1 cellular context compared by ENCODE assay signal in genomic region chr4:1797861-1798529, GRCh38.
TF ChIP-seq lines count a peak whose summit lies in the region.

No MANE protein-coding gene starts in this region.

TF ChIP-seq in HepG2, 621 proteins besides CTCF, POLR2A, EP300 and RAD21 (continued from another document):
- TF ChIP-seq, protein P1, sequence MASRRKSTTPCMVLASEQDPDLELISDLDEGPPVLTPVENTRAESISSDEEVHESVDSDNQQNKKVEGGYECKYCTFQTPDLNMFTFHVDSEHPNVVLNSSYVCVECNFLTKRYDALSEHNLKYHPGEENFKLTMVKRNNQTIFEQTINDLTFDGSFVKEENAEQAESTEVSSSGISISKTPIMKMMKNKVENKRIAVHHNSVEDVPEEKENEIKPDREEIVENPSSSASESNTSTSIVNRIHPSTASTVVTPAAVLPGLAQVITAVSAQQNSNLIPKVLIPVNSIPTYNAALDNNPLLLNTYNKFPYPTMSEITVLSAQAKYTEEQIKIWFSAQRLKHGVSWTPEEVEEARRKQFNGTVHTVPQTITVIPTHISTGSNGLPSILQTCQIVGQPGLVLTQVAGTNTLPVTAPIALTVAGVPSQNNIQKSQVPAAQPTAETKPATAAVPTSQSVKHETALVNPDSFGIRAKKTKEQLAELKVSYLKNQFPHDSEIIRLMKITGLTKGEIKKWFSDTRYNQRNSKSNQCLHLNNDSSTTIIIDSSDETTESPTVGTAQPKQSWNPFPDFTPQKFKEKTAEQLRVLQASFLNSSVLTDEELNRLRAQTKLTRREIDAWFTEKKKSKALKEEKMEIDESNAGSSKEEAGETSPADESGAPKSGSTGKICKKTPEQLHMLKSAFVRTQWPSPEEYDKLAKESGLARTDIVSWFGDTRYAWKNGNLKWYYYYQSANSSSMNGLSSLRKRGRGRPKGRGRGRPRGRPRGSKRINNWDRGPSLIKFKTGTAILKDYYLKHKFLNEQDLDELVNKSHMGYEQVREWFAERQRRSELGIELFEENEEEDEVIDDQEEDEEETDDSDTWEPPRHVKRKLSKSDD (CRISPR knock-in tag; IDR thresholded peaks at IDR 0.05; ENCODE audit: low read depth): no peak
- TF ChIP-seq PRMT3 (CRISPR knock-in tag; IDR thresholded peaks at IDR 0.05; ENCODE audit: borderline replicate concordance, low read depth): no peak
- TF ChIP-seq TBX3 (IDR thresholded peaks at IDR 0.05; ENCODE audit: borderline replicate concordance): no peak
- TF ChIP-seq KLF16 (CRISPR knock-in tag; IDR thresholded peaks at IDR 0.05): no peak
- no peak for TF ChIP-seq ZNF430 (CRISPR knock-in tag; IDR thresholded peaks at IDR 0.05)
- TF ChIP-seq ZNF10 (CRISPR knock-in tag; IDR thresholded peaks at IDR 0.05; ENCODE audit: borderline replicate concordance, low read depth): no peak
- TF ChIP-seq IKZF5 (CRISPR knock-in tag; IDR thresholded peaks at IDR 0.05): peak; percentile 39; the same call in 1 of the 2 replicates
- TF ChIP-seq, protein P2, sequence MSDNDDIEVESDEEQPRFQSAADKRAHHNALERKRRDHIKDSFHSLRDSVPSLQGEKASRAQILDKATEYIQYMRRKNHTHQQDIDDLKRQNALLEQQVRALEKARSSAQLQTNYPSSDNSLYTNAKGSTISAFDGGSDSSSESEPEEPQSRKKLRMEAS (IDR thresholded peaks at IDR 0.05): no peak
- TF ChIP-seq ZNF510 (CRISPR knock-in tag; IDR thresholded peaks at IDR 0.05; ENCODE audit: low read depth): no peak
- TF ChIP-seq, protein P3, sequence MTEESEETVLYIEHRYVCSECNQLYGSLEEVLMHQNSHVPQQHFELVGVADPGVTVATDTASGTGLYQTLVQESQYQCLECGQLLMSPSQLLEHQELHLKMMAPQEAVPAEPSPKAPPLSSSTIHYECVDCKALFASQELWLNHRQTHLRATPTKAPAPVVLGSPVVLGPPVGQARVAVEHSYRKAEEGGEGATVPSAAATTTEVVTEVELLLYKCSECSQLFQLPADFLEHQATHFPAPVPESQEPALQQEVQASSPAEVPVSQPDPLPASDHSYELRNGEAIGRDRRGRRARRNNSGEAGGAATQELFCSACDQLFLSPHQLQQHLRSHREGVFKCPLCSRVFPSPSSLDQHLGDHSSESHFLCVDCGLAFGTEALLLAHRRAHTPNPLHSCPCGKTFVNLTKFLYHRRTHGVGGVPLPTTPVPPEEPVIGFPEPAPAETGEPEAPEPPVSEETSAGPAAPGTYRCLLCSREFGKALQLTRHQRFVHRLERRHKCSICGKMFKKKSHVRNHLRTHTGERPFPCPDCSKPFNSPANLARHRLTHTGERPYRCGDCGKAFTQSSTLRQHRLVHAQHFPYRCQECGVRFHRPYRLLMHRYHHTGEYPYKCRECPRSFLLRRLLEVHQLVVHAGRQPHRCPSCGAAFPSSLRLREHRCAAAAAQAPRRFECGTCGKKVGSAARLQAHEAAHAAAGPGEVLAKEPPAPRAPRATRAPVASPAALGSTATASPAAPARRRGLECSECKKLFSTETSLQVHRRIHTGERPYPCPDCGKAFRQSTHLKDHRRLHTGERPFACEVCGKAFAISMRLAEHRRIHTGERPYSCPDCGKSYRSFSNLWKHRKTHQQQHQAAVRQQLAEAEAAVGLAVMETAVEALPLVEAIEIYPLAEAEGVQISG (CRISPR knock-in tag; IDR thresholded peaks at IDR 0.05): peak; percentile 55
- no peak for TF ChIP-seq ZNF34 (CRISPR knock-in tag; IDR thresholded peaks at IDR 0.05; ENCODE audit: borderline replicate concordance)
- TF ChIP-seq CCDC6 (CRISPR knock-in tag; IDR thresholded peaks at IDR 0.05): 0 out of 2 replicates have a peak, but pooled peaks have one; percentile 11
- TF ChIP-seq ZNF503 (CRISPR knock-in tag; IDR thresholded peaks at IDR 0.05): peak; percentile 57; the same call in 1 of the 2 replicates
- no peak for TF ChIP-seq ZFP36 (IDR thresholded peaks at IDR 0.05; ENCODE audit: borderline replicate concordance, low read depth, low read length, partially characterized antibody)
- TF ChIP-seq HOXA5 (CRISPR knock-in tag; IDR thresholded peaks at IDR 0.05): peak; percentile 58; the same call in 1 of the 2 replicates
- TF ChIP-seq ZNF3 (CRISPR knock-in tag; IDR thresholded peaks at IDR 0.05): no peak
- peak; percentile 49; the same call in 1 of the 2 replicates for TF ChIP-seq ZNF414 (CRISPR knock-in tag; IDR thresholded peaks at IDR 0.05)
- TF ChIP-seq ZFX (CRISPR knock-in tag; IDR thresholded peaks at IDR 0.05; ENCODE audit: low read depth): peak; percentile 22
- TF ChIP-seq CBFB (CRISPR knock-in tag; IDR thresholded peaks at IDR 0.05): no peak
- TF ChIP-seq, protein P4, sequence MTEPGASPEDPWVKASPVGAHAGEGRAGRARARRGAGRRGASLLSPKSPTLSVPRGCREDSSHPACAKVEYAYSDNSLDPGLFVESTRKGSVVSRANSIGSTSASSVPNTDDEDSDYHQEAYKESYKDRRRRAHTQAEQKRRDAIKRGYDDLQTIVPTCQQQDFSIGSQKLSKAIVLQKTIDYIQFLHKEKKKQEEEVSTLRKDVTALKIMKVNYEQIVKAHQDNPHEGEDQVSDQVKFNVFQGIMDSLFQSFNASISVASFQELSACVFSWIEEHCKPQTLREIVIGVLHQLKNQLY (CRISPR knock-in tag; IDR thresholded peaks at IDR 0.05): 0 out of 2 replicates have a peak, but pooled peaks have one; percentile 36
- no peak for TF ChIP-seq ATF3 (CRISPR knock-in tag; IDR thresholded peaks at IDR 0.05)
- TF ChIP-seq SALL2 (CRISPR knock-in tag; IDR thresholded peaks at IDR 0.05): 0 out of 2 replicates have a peak, but pooled peaks have one; percentile 23
- peak; percentile 24; the same call in 1 of the 2 replicates for TF ChIP-seq MAZ (IDR thresholded peaks at IDR 0.05; ENCODE audit: borderline replicate concordance, low read depth, low read length)
- peak; percentile 62 for TF ChIP-seq MAZ (CRISPR knock-in tag; IDR thresholded peaks at IDR 0.05; ENCODE audit: low read depth)
- no peak for TF ChIP-seq YEATS2 (CRISPR knock-in tag; IDR thresholded peaks at IDR 0.05; ENCODE audit: borderline replicate concordance)
- TF ChIP-seq ZNF44 (CRISPR knock-in tag; IDR thresholded peaks at IDR 0.05): no peak
- TF ChIP-seq ZNF775 (CRISPR knock-in tag; IDR thresholded peaks at IDR 0.05; ENCODE audit: borderline replicate concordance): no peak
- TF ChIP-seq HIVEP1 (CRISPR knock-in tag; IDR thresholded peaks at IDR 0.05): no peak
- no peak for TF ChIP-seq PAWR (CRISPR knock-in tag; IDR thresholded peaks at IDR 0.05; ENCODE audit: borderline replicate concordance)
- TF ChIP-seq, protein P5, sequence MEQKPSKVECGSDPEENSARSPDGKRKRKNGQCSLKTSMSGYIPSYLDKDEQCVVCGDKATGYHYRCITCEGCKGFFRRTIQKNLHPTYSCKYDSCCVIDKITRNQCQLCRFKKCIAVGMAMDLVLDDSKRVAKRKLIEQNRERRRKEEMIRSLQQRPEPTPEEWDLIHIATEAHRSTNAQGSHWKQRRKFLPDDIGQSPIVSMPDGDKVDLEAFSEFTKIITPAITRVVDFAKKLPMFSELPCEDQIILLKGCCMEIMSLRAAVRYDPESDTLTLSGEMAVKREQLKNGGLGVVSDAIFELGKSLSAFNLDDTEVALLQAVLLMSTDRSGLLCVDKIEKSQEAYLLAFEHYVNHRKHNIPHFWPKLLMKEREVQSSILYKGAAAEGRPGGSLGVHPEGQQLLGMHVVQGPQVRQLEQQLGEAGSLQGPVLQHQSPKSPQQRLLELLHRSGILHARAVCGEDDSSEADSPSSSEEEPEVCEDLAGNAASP (CRISPR knock-in tag; IDR thresholded peaks at IDR 0.05; ENCODE audit: borderline replicate concordance): peak; percentile 44; the same call in 1 of the 2 replicates
- peak; percentile 43; the same call in 1 of the 2 replicates for TF ChIP-seq ZFY (CRISPR knock-in tag; IDR thresholded peaks at IDR 0.05)
- TF ChIP-seq PAF1 (CRISPR knock-in tag; IDR thresholded peaks at IDR 0.05): no peak
- no peak for TF ChIP-seq GTF3A (CRISPR knock-in tag; conservative IDR thresholded peaks at IDR 0.05)
- no peak for TF ChIP-seq ZZZ3 (CRISPR knock-in tag; IDR thresholded peaks at IDR 0.05; ENCODE audit: borderline replicate concordance)
- TF ChIP-seq ZBTB3 (CRISPR knock-in tag; IDR thresholded peaks at IDR 0.05; ENCODE audit: borderline replicate concordance, low read depth): no peak
- no peak for TF ChIP-seq ZNF567 (CRISPR knock-in tag; IDR thresholded peaks at IDR 0.05; ENCODE audit: borderline replicate concordance)
- TF ChIP-seq, protein P6, sequence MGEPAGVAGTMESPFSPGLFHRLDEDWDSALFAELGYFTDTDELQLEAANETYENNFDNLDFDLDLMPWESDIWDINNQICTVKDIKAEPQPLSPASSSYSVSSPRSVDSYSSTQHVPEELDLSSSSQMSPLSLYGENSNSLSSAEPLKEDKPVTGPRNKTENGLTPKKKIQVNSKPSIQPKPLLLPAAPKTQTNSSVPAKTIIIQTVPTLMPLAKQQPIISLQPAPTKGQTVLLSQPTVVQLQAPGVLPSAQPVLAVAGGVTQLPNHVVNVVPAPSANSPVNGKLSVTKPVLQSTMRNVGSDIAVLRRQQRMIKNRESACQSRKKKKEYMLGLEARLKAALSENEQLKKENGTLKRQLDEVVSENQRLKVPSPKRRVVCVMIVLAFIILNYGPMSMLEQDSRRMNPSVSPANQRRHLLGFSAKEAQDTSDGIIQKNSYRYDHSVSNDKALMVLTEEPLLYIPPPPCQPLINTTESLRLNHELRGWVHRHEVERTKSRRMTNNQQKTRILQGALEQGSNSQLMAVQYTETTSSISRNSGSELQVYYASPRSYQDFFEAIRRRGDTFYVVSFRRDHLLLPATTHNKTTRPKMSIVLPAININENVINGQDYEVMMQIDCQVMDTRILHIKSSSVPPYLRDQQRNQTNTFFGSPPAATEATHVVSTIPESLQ (CRISPR knock-in tag; conservative IDR thresholded peaks at IDR 0.05): no peak
- TF ChIP-seq ZNF780A (CRISPR knock-in tag; IDR thresholded peaks at IDR 0.05): no peak
- TF ChIP-seq KDM4B (CRISPR knock-in tag; IDR thresholded peaks at IDR 0.05): no peak
- no peak for TF ChIP-seq KDM5A (IDR thresholded peaks at IDR 0.05; ENCODE audit: borderline replicate concordance, low read length)
- TF ChIP-seq ZMYM3 (CRISPR knock-in tag; IDR thresholded peaks at IDR 0.05): 0 out of 2 replicates have a peak, but pooled peaks have one; percentile 15
- no peak for TF ChIP-seq PCBP2 (optimal IDR thresholded peaks at IDR 0.05; ENCODE audit: low read depth, low read length, poor library complexity, severe bottlenecking)
- TF ChIP-seq TFDP2 (CRISPR knock-in tag; IDR thresholded peaks at IDR 0.05): no peak
- TF ChIP-seq SRSF1 (optimal IDR thresholded peaks at IDR 0.05; ENCODE audit: low read depth, low read length): peak; percentile 99
- TF ChIP-seq JUND (CRISPR knock-in tag; IDR thresholded peaks at IDR 0.05): no peak
- TF ChIP-seq PHF8 (CRISPR knock-in tag; IDR thresholded peaks at IDR 0.05): 0 out of 2 replicates have a peak, but pooled peaks have one; percentile 2
